Comparison of ENCODE assay signal across 22 cellular contexts in the genomic region with DNA sequence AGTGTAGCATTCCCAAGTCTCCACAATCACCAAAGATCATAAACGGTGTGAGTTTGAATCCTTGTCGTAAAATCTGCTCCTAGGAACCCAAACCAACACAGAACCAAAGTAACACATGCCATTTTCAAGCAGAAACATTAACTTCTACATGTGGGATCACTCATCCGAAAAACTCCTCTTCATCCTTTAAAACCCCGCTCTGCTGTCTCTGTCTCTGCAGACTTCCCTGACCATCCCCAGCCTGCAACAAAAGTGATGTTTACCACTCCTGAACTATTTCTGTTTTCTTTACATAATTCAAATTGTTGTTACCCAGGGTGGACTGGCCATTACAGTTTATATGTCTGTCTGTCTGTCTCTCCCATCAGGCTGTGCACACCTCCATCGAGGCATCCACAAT. TPM values are rescaled to one million over a fixed set of nuclear protein-coding genes. Genes with fewer than 3 reads are reported as not detected.
"Had no signal": no experiment of that assay in that cellular context is flagged by ENCODE, and none has a peak within 500 bp of the region (broad histone marks: within the 10 kb centered on the region; RNA-seq: fewer than 3 reads in every experiment).

No MANE protein-coding gene starts in this region.

- ATAC-seq: naive thymus-derived CD8-positive, alpha-beta T cell; T-helper 17 cell had no signal

- H3K27ac ChIP-seq: neural progenitor cell, spleen had no signal

- H3K9ac ChIP-seq: neural progenitor cell had no signal

- H3K9me3 ChIP-seq: thyroid gland had no signal

- H3K27me3 ChIP-seq: neural progenitor cell, spleen, thyroid gland had no signal

- H3K4me1 ChIP-seq: neural progenitor cell had no signal

- DNase-seq: activated B cell treated with CpG ODN at 0.5 μM for 24 hours; activated CD4-positive, alpha-beta memory T cell treated with anti-CD3 and anti-CD28 coated beads, Interleukin-2, amount 10 ng/mL, durations not matched to agents 7 days and 5 days; activated CD4-positive, alpha-beta T cell treated with anti-CD3 and anti-CD28 coated beads for 4 hours; activated gamma-delta T cell treated with Interleukin-2 at 50 U/mL for 16 hours; activated T-cell treated with anti-CD3 and anti-CD28 coated beads for 4 hours; cerebellar nuclear complex; effector CD4-positive, alpha-beta T cell; erythroblast; foreskin melanocyte; glutamatergic neuron; hippocampal formation; left ventricle myocardium inferior; naive thymus-derived CD8-positive, alpha-beta T cell; spleen; stimulated activated CD4-positive, alpha-beta T cell treated with anti-CD3 and anti-CD28 coated beads, Interleukin-4, amount 100 ng/mL, for 1 hour; stimulated activated naive CD4-positive, alpha-beta T cell; SW 1271; T-helper 17 cell; thyroid gland had no signal

- H3K4me2 ChIP-seq: neural progenitor cell had no signal

- H3K36me3 ChIP-seq: left ventricle myocardium inferior, neural progenitor cell, spleen, thyroid gland had no signal

- H3K4me3 ChIP-seq: left ventricle myocardium inferior, neural progenitor cell, spleen, thyroid gland had no signal

- H2AFZ ChIP-seq: neural progenitor cell had no signal

RNA-seq across cellular contexts. Expression of gene SLC1A2, which starts 54.0 kb away (rescaled TPM):
- total RNA-seq: activated B cell treated with CpG ODN at 0.5 μM for 24 hours; activated CD4-positive, alpha-beta memory T cell treated with anti-CD3 and anti-CD28 coated beads, Interleukin-2, amount 10 ng/mL, durations not matched to agents 7 days and 5 days; activated T-helper 1 cell treated with anti-CD3 and anti-CD28 coated beads, Interleukin-12 subunit alpha, Interleukin-12 subunit beta, Interleukin-2, Interleukin-4 antibody, amounts not matched to agents 30 ng/mL and 10 ng/mL and 1 ng/mL, durations not matched to agents 14 hours and 24 hours and 36 hours; lung microvascular endothelial cell had no signal
